Comparison of ENCODE assay signal across 13 cellular contexts in genomic region chrX:134537179-134537945, GRCh38.
DNase-seq lines count a peak whose midpoint lies in the region; FAIRE-seq and TF ChIP-seq lines count a peak whose summit lies in the region.
"Had no signal": no experiment of that assay in that cellular context is flagged by ENCODE, and none has a peak within 500 bp of the region (broad histone marks: within the 10 kb centered on the region; RNA-seq: fewer than 3 reads in every experiment).

No MANE protein-coding gene starts in this region.

- H3K4me1 ChIP-seq in mammary epithelial cell (ENCODE audit: insufficient read depth, low read length) = peaks cover 9% of the 10 kb centered on the region

- H3K79me2 ChIP-seq in mammary epithelial cell (ENCODE audit: insufficient read depth, low read length) = no peaks in the 10 kb centered on the region

- intact Hi-C loops in MCF 10A (cut with micrococcal nuclease) = no loop called here
- intact Hi-C loops in mammary epithelial cell (cut with micrococcal nuclease) = no loop called here

- BruUV-seq in MCF 10A (replicated peaks; lab: Mats Ljungman, UMichigan) (no TSS peak), mammary epithelial cell (replicated peaks; lab: Mats Ljungman, UMichigan) (no TSS peak)

- no peaks in the 10 kb centered on the region for H3K9me3 Mint-ChIP-seq in MCF 10A (ENCODE audit: unreplicated experiment)
- H3K9me3 Mint-ChIP-seq: WTC11 had no signal

- H3K36me3 ChIP-seq in mammary epithelial cell (ENCODE audit: insufficient read depth, low read length) = no peaks in the 10 kb centered on the region

- no peaks in the 10 kb centered on the region for H3K27me3 ChIP-seq in mammary epithelial cell (ENCODE audit: insufficient read depth, low read length)

- no peaks in the 10 kb centered on the region for H3K36me3 Mint-ChIP-seq in MCF 10A (ENCODE audit: insufficient read depth, unreplicated experiment)
- H3K36me3 Mint-ChIP-seq: type B pancreatic cell, WTC11 had no signal

- H3K27ac ChIP-seq in mammary epithelial cell (ENCODE audit: insufficient read depth, low read depth, low read length) (no peak overlapping the region), VCaP (peak overlapping the region; percentile 47), caudate nucleus (ENCODE audit: low read depth, low read length) (no peak overlapping the region)
- H3K27ac ChIP-seq: coronary artery had no signal

- H3K27ac Mint-ChIP-seq in MCF 10A (ENCODE audit: low read depth, unreplicated experiment) = no peak overlapping the region
- H3K27ac Mint-ChIP-seq: WTC11 had no signal

- H3K4me1 Mint-ChIP-seq in MCF 10A (ENCODE audit: insufficient read depth, unreplicated experiment) = peaks cover 1% of the 10 kb centered on the region

- no peak overlapping the region for H3K4me2 ChIP-seq in mammary epithelial cell (ENCODE audit: insufficient read depth, low read depth, low read length)

- no peaks in the 10 kb centered on the region for H3K9me3 ChIP-seq in mammary epithelial cell (replicated peaks; ENCODE audit: insufficient read depth, low read length)

- POLR2A ChIA-PET in MCF 10A (lab: Yijun Ruan, JAX) = interaction anchor here (0.6 kb wide), 1 partner anchor 83 kb away, joined by 3 read pairs; no protein-coding TSS in a partner anchor

- TF ChIP-seq CTCF in MCF 10A (IDR thresholded peaks at IDR 0.05; ENCODE audit: unreplicated experiment) (no peak), mammary epithelial cell (conservative IDR thresholded peaks at IDR 0.05 in 1 of 2, IDR thresholded peaks at IDR 0.05 in 1 of 2; ENCODE audit: extremely low read depth in 1 of 2, insufficient read depth in 1 of 2, low read depth in 1 of 2, low read length in 2 of 2) (no peak), VCaP (conservative IDR thresholded peaks at IDR 0.05) (no peak)

- peaks cover 14% of the 10 kb centered on the region for H3K27me3 Mint-ChIP-seq in MCF 10A (ENCODE audit: insufficient read depth, unreplicated experiment)
- H3K27me3 Mint-ChIP-seq: type B pancreatic cell had no signal

- no peak overlapping the region for H2AFZ ChIP-seq in mammary epithelial cell (ENCODE audit: low read depth, low read length)

- no peak overlapping the region for H3K4me3 Mint-ChIP-seq in MCF 10A (ENCODE audit: unreplicated experiment)
- H3K4me3 Mint-ChIP-seq: type B pancreatic cell, WTC11 had no signal

- DNase-seq in MCF 10A (ENCODE audit: unreplicated experiment) (peak; percentile 37), mammary epithelial cell (no peak), kidney tubule cell (ENCODE audit: low spot score) (peak; percentile 89), urothelium cell line (ENCODE audit: low spot score) (peak; percentile 21), DMS153 treated with DMSO at 0.1 percent for 48 hours (lab: John Stamatoyannopoulos, UW; ENCODE audit: unreplicated experiment) (no peak), caudate nucleus (lab: John Stamatoyannopoulos, UW) (no peak)
- no peak for DNase-seq in effector CD8-positive, alpha-beta T cell (lab: John Stamatoyannopoulos, UW)
- DNase-seq: NK-92 treated with Interleukin-12 subunit alpha and Interleukin-12 subunit beta, amount 100 ng/mL, for 24 hours; nucleus accumbens had no signal

- in situ Hi-C loops in mammary epithelial cell (cut with MboI; ENCODE audit: low sequenced_read_pairs in 2 of 2) = no loop called here

- dilution Hi-C loops in mammary epithelial cell (cut with HindIII; ENCODE audit: low sequenced_read_pairs) = no loop called here

- FAIRE-seq in urothelium cell line (lab: Jason Lieb, UNC) = no peak

- no peak overlapping the region for H3K9ac ChIP-seq in mammary epithelial cell (ENCODE audit: insufficient read depth, low read length)

- CTCF ChIA-PET in MCF 10A (lab: Yijun Ruan, JAX) (no interaction called here), mammary epithelial cell (lab: Charles Lee; ENCODE audit: low non-redundant PET) (no interaction called here)

- H4K20me1 ChIP-seq in mammary epithelial cell (ENCODE audit: insufficient read depth, low read length) = no peaks in the 10 kb centered on the region

- WGBS in mammary epithelial cell (ENCODE audit: low coverage, missing lambda C conversion rate) = 53% methylated on average over 4 of the region's 5 CpGs

- H3K4me3 ChIP-seq in mammary epithelial cell (replicated peaks in 1 of 3; ENCODE audit: insufficient read depth in 1 of 3, low read depth in 2 of 3, low read length in 3 of 3) = no peak overlapping the region
- H3K4me3 ChIP-seq: coronary artery had no signal

Comparison
In these comparisons a context has a peak if more than half of its experiments do, and no peak if none do; other contexts are left out.
1. DNase-seq: peak in MCF 10A (single experiment), kidney tubule cell (single experiment) and urothelium cell line (single experiment); none in mammary epithelial cell (single experiment), DMS153 treated with DMSO at 0.1 percent for 48 hours (single experiment), effector CD8-positive, alpha-beta T cell (single experiment) and caudate nucleus (0 of 61).